ENCODE assay signal across 13 cellular contexts in genomic region chrX:18973527-18974192, GRCh38. TPM values are rescaled to one million over a fixed set of nuclear protein-coding genes. Genes with fewer than 3 reads are reported as not detected.
DNase-seq lines count a peak whose midpoint lies in the region; ATAC-seq and TF ChIP-seq lines count a peak whose summit lies in the region.
"Had no signal": no experiment of that assay in that cellular context is flagged by ENCODE, and none has a peak within 500 bp of the region (broad histone marks: within the 10 kb centered on the region; RNA-seq: fewer than 3 reads in every experiment).

No MANE protein-coding gene starts in this region.

- H3K4me3 ChIP-seq in fibroblast of pulmonary artery (replicated peaks; ENCODE audit: low read depth, low read length) (no peak overlapping the region), retinal pigment epithelial cell (ENCODE audit: low read length) (no peak overlapping the region)
- H3K4me3 ChIP-seq: A549 had no signal

- no peaks in the 10 kb centered on the region for H3K4me1 Mint-ChIP-seq in activated naive CD8-positive, alpha-beta T cell treated with anti-CD3 and anti-CD28 coated beads for 36 hours

- peaks cover 4% of the 10 kb centered on the region for H3K36me3 Mint-ChIP-seq in activated naive CD8-positive, alpha-beta T cell treated with anti-CD3 and anti-CD28 coated beads for 36 hours

- no peaks in the 10 kb centered on the region for H3K9me3 Mint-ChIP-seq in activated naive CD8-positive, alpha-beta T cell treated with anti-CD3 and anti-CD28 coated beads for 36 hours
- H3K9me3 Mint-ChIP-seq: activated naive CD4-positive, alpha-beta T cell treated with anti-CD3 and anti-CD28 coated beads, Interleukin-2, amount 50 U/mL, for 24 hours; naive thymus-derived CD8-positive, alpha-beta T cell had no signal

- no peaks in the 10 kb centered on the region for H3K27me3 Mint-ChIP-seq in activated naive CD8-positive, alpha-beta T cell treated with anti-CD3 and anti-CD28 coated beads for 36 hours
- H3K27me3 Mint-ChIP-seq: activated naive CD4-positive, alpha-beta T cell treated with anti-CD3 and anti-CD28 coated beads, Interleukin-2, amount 50 U/mL, for 24 hours; naive thymus-derived CD8-positive, alpha-beta T cell; type B pancreatic cell had no signal

- peak; percentile 0 for DNase-seq in DMS79 treated with DMSO at 0.1 percent for 48 hours (lab: John Stamatoyannopoulos, UW)
- no peak for DNase-seq in DMS79 (lab: John Stamatoyannopoulos, UW)
- DNase-seq in NCI-H345 (lab: John Stamatoyannopoulos, UW), result peak; percentile 73
- peak; percentile 13 for DNase-seq in fibroblast of pulmonary artery (ENCODE audit: low read depth)
- peak; percentile 44 for DNase-seq in retinal pigment epithelial cell (ENCODE audit: low read depth)
- DNase-seq in NCI-H1436 treated with DMSO at 0.1 percent for 48 hours (lab: John Stamatoyannopoulos, UW), result no peak
- no peak for DNase-seq in activated naive CD8-positive, alpha-beta T cell treated with anti-CD3 and anti-CD28 coated beads for 36 hours
- DNase-seq: activated CD4-positive, alpha-beta T cell treated with anti-CD3 and anti-CD28 coated beads, Interleukin-2, amount 50 U/mL, for 4 hours; naive thymus-derived CD8-positive, alpha-beta T cell had no signal

- TF ChIP-seq CTCF in fibroblast of pulmonary artery (IDR thresholded peaks at IDR 0.05; ENCODE audit: low read length, missing control alignments) (no peak), retinal pigment epithelial cell (conservative IDR thresholded peaks at IDR 0.05; ENCODE audit: low read depth, low read length) (no peak)

- H3K4me3 Mint-ChIP-seq in activated naive CD8-positive, alpha-beta T cell treated with anti-CD3 and anti-CD28 coated beads for 36 hours, result no peak overlapping the region
- H3K4me3 Mint-ChIP-seq: activated naive CD4-positive, alpha-beta T cell treated with anti-CD3 and anti-CD28 coated beads, Interleukin-2, amount 50 U/mL, for 24 hours; naive thymus-derived CD8-positive, alpha-beta T cell; type B pancreatic cell had no signal

- H3K27ac Mint-ChIP-seq in activated naive CD8-positive, alpha-beta T cell treated with anti-CD3 and anti-CD28 coated beads for 36 hours, result no peak overlapping the region
- H3K27ac Mint-ChIP-seq: activated naive CD4-positive, alpha-beta T cell treated with anti-CD3 and anti-CD28 coated beads, Interleukin-2, amount 50 U/mL, for 24 hours; naive thymus-derived CD8-positive, alpha-beta T cell; type B pancreatic cell had no signal

- no peak for ATAC-seq in HG03280 (IDR thresholded peaks at IDR 0.05; ENCODE audit: unreplicated experiment)
- ATAC-seq: A549; naive thymus-derived CD8-positive, alpha-beta T cell had no signal

RNA-seq across cellular contexts. Expression of gene PHKA2, which starts 10.3 kb away (rescaled TPM):
- total RNA-seq in activated naive CD8-positive, alpha-beta T cell treated with anti-CD3 and anti-CD28 coated beads for 36 hours, result 10 to 100 TPM; 18.2 to 18.6 TPM

Comparison
In these comparisons a context has a peak if more than half of its experiments do, and no peak if none do; other contexts are left out.
1. DNase-seq: peak in DMS79 treated with DMSO at 0.1 percent for 48 hours (single experiment), NCI-H345 (single experiment), fibroblast of pulmonary artery (single experiment) and retinal pigment epithelial cell (single experiment); none in DMS79 (single experiment), NCI-H1436 treated with DMSO at 0.1 percent for 48 hours (single experiment) and activated naive CD8-positive, alpha-beta T cell treated with anti-CD3 and anti-CD28 coated beads for 36 hours (single experiment).